2 cellular contexts compared by ENCODE assay signal in the genomic region with DNA sequence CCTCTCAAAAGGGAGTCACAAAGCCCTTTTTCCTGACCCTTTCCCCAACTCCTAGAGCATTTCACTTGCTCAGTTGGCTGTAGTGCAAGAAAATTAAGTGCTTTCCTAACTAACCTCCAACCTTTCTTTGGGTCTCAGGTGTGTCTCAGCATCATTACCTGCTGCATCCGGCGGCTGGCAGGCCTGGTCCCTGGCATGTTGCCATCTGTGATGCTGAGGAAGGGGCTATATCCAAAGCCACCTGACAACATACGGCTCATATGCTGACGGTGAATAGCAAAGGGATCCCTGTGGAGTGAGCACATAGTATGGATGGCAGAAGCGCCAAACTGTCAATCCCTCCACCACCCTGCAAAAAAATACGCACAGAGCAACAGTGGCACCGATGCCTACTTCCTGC.
TF ChIP-seq lines count a peak whose summit lies in the region.

No MANE protein-coding gene starts in this region.

TF ChIP-seq in SK-N-SH, 30 proteins besides CTCF, POLR2A, EP300 and RAD21:
- TF ChIP-seq RCOR1 (IDR thresholded peaks at IDR 0.05; ENCODE audit: low read length) (no peak), MXI1 (IDR thresholded peaks at IDR 0.05; ENCODE audit: low read depth, low read length) (no peak), TCF12 (IDR thresholded peaks at IDR 0.05) (no peak), RXRA (IDR thresholded peaks at IDR 0.05; ENCODE audit: borderline replicate concordance, low read depth) (no peak), GABPA (IDR thresholded peaks at IDR 0.05; ENCODE audit: low read depth) (no peak), TEAD4 (IDR thresholded peaks at IDR 0.05; ENCODE audit: borderline replicate concordance, insufficient read depth) (no peak), POLR2AphosphoS5 (IDR thresholded peaks at IDR 0.05; ENCODE audit: low read depth, low read length) (no peak), TAF1 (IDR thresholded peaks at IDR 0.05; ENCODE audit: borderline replicate concordance, low read depth, low read length) (no peak)
- TF ChIP-seq, protein P1, sequence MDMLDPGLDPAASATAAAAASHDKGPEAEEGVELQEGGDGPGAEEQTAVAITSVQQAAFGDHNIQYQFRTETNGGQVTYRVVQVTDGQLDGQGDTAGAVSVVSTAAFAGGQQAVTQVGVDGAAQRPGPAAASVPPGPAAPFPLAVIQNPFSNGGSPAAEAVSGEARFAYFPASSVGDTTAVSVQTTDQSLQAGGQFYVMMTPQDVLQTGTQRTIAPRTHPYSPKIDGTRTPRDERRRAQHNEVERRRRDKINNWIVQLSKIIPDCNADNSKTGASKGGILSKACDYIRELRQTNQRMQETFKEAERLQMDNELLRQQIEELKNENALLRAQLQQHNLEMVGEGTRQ (IDR thresholded peaks at IDR 0.05; ENCODE audit: borderline replicate concordance, low read depth, low read length): no peak
- TF ChIP-seq, protein P2, sequence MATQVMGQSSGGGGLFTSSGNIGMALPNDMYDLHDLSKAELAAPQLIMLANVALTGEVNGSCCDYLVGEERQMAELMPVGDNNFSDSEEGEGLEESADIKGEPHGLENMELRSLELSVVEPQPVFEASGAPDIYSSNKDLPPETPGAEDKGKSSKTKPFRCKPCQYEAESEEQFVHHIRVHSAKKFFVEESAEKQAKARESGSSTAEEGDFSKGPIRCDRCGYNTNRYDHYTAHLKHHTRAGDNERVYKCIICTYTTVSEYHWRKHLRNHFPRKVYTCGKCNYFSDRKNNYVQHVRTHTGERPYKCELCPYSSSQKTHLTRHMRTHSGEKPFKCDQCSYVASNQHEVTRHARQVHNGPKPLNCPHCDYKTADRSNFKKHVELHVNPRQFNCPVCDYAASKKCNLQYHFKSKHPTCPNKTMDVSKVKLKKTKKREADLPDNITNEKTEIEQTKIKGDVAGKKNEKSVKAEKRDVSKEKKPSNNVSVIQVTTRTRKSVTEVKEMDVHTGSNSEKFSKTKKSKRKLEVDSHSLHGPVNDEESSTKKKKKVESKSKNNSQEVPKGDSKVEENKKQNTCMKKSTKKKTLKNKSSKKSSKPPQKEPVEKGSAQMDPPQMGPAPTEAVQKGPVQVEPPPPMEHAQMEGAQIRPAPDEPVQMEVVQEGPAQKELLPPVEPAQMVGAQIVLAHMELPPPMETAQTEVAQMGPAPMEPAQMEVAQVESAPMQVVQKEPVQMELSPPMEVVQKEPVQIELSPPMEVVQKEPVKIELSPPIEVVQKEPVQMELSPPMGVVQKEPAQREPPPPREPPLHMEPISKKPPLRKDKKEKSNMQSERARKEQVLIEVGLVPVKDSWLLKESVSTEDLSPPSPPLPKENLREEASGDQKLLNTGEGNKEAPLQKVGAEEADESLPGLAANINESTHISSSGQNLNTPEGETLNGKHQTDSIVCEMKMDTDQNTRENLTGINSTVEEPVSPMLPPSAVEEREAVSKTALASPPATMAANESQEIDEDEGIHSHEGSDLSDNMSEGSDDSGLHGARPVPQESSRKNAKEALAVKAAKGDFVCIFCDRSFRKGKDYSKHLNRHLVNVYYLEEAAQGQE (IDR thresholded peaks at IDR 0.05; ENCODE audit: low read depth, low read length): no peak
- TF ChIP-seq, protein P3, sequence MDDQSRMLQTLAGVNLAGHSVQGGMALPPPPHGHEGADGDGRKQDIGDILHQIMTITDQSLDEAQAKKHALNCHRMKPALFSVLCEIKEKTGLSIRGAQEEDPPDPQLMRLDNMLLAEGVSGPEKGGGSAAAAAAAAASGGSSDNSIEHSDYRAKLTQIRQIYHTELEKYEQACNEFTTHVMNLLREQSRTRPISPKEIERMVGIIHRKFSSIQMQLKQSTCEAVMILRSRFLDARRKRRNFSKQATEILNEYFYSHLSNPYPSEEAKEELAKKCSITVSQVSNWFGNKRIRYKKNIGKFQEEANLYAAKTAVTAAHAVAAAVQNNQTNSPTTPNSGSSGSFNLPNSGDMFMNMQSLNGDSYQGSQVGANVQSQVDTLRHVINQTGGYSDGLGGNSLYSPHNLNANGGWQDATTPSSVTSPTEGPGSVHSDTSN (IDR thresholded peaks at IDR 0.05): no peak

TF ChIP-seq in SK-N-SH treated with all-trans-retinoic acid at 6 μM for 48 hours, 23 proteins besides CTCF, POLR2A, EP300 and RAD21:
- TF ChIP-seq, protein P4, sequence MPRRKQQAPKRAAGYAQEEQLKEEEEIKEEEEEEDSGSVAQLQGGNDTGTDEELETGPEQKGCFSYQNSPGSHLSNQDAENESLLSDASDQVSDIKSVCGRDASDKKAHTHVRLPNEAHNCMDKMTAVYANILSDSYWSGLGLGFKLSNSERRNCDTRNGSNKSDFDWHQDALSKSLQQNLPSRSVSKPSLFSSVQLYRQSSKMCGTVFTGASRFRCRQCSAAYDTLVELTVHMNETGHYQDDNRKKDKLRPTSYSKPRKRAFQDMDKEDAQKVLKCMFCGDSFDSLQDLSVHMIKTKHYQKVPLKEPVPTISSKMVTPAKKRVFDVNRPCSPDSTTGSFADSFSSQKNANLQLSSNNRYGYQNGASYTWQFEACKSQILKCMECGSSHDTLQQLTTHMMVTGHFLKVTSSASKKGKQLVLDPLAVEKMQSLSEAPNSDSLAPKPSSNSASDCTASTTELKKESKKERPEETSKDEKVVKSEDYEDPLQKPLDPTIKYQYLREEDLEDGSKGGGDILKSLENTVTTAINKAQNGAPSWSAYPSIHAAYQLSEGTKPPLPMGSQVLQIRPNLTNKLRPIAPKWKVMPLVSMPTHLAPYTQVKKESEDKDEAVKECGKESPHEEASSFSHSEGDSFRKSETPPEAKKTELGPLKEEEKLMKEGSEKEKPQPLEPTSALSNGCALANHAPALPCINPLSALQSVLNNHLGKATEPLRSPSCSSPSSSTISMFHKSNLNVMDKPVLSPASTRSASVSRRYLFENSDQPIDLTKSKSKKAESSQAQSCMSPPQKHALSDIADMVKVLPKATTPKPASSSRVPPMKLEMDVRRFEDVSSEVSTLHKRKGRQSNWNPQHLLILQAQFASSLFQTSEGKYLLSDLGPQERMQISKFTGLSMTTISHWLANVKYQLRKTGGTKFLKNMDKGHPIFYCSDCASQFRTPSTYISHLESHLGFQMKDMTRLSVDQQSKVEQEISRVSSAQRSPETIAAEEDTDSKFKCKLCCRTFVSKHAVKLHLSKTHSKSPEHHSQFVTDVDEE (CRISPR knock-in tag; IDR thresholded peaks at IDR 0.05): no peak
- TF ChIP-seq, protein P5, sequence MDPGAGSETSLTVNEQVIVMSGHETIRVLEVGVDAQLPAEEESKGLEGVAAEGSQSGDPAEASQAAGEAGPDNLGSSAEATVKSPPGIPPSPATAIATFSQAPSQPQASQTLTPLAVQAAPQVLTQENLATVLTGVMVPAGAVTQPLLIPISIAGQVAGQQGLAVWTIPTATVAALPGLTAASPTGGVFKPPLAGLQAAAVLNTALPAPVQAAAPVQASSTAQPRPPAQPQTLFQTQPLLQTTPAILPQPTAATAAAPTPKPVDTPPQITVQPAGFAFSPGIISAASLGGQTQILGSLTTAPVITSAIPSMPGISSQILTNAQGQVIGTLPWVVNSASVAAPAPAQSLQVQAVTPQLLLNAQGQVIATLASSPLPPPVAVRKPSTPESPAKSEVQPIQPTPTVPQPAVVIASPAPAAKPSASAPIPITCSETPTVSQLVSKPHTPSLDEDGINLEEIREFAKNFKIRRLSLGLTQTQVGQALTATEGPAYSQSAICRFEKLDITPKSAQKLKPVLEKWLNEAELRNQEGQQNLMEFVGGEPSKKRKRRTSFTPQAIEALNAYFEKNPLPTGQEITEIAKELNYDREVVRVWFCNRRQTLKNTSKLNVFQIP (CRISPR knock-in tag; IDR thresholded peaks at IDR 0.05; ENCODE audit: borderline replicate concordance, low read depth): no peak
- TF ChIP-seq RARB (CRISPR knock-in tag; IDR thresholded peaks at IDR 0.05) (no peak), ISL1 (CRISPR knock-in tag; IDR thresholded peaks at IDR 0.05) (no peak), ZFP30 (CRISPR knock-in tag; IDR thresholded peaks at IDR 0.05) (no peak), PPARA (CRISPR knock-in tag; IDR thresholded peaks at IDR 0.05; ENCODE audit: borderline replicate concordance) (no peak), ZC3H10 (CRISPR knock-in tag; IDR thresholded peaks at IDR 0.05) (no peak), ZNF565 (CRISPR knock-in tag; conservative IDR thresholded peaks at IDR 0.05; ENCODE audit: low read depth) (no peak), ZNF70 (CRISPR knock-in tag; IDR thresholded peaks at IDR 0.05) (no peak), ZNF8 (CRISPR knock-in tag; IDR thresholded peaks at IDR 0.05) (no peak), CSDC2 (CRISPR knock-in tag; IDR thresholded peaks at IDR 0.05) (no peak), SNAI2 (CRISPR knock-in tag; IDR thresholded peaks at IDR 0.05) (no peak), ZFP3 (CRISPR knock-in tag; IDR thresholded peaks at IDR 0.05) (no peak), TOX (CRISPR knock-in tag; IDR thresholded peaks at IDR 0.05; ENCODE audit: borderline replicate concordance) (no peak), TCF4 (CRISPR knock-in tag; IDR thresholded peaks at IDR 0.05; ENCODE audit: borderline replicate concordance) (no peak), OSR1 (CRISPR knock-in tag; IDR thresholded peaks at IDR 0.05) (no peak)
- TF ChIP-seq, protein P6, sequence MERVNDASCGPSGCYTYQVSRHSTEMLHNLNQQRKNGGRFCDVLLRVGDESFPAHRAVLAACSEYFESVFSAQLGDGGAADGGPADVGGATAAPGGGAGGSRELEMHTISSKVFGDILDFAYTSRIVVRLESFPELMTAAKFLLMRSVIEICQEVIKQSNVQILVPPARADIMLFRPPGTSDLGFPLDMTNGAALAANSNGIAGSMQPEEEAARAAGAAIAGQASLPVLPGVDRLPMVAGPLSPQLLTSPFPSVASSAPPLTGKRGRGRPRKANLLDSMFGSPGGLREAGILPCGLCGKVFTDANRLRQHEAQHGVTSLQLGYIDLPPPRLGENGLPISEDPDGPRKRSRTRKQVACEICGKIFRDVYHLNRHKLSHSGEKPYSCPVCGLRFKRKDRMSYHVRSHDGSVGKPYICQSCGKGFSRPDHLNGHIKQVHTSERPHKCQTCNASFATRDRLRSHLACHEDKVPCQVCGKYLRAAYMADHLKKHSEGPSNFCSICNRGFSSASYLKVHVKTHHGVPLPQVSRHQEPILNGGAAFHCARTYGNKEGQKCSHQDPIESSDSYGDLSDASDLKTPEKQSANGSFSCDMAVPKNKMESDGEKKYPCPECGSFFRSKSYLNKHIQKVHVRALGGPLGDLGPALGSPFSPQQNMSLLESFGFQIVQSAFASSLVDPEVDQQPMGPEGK (CRISPR knock-in tag; IDR thresholded peaks at IDR 0.05; ENCODE audit: borderline replicate concordance): no peak
- TF ChIP-seq, protein P7, sequence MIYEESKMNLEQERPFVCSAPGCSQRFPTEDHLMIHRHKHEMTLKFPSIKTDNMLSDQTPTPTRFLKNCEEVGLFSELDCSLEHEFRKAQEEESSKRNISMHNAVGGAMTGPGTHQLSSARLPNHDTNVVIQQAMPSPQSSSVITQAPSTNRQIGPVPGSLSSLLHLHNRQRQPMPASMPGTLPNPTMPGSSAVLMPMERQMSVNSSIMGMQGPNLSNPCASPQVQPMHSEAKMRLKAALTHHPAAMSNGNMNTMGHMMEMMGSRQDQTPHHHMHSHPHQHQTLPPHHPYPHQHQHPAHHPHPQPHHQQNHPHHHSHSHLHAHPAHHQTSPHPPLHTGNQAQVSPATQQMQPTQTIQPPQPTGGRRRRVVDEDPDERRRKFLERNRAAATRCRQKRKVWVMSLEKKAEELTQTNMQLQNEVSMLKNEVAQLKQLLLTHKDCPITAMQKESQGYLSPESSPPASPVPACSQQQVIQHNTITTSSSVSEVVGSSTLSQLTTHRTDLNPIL (CRISPR knock-in tag; IDR thresholded peaks at IDR 0.05; ENCODE audit: low read depth): no peak
- TF ChIP-seq, protein P8, sequence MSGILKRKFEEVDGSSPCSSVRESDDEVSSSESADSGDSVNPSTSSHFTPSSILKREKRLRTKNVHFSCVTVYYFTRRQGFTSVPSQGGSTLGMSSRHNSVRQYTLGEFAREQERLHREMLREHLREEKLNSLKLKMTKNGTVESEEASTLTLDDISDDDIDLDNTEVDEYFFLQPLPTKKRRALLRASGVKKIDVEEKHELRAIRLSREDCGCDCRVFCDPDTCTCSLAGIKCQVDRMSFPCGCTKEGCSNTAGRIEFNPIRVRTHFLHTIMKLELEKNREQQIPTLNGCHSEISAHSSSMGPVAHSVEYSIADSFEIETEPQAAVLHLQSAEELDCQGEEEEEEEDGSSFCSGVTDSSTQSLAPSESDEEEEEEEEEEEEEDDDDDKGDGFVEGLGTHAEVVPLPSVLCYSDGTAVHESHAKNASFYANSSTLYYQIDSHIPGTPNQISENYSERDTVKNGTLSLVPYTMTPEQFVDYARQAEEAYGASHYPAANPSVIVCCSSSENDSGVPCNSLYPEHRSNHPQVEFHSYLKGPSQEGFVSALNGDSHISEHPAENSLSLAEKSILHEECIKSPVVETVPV (CRISPR knock-in tag; IDR thresholded peaks at IDR 0.05): no peak
